11 cellular contexts compared by ENCODE assay signal in genomic region chr5:134549714-134550113, GRCh38.
A peak's percentile ranks its signal among the peaks of the same experiment; 100 is the strongest.
DNase-seq lines count a peak whose midpoint lies in the region; ATAC-seq, FAIRE-seq and TF ChIP-seq lines count a peak whose summit lies in the region.
"Had no signal": no experiment of that assay in that cellular context is flagged by ENCODE, and none has a peak within 500 bp of the region (broad histone marks: within the 10 kb centered on the region; RNA-seq: fewer than 3 reads in every experiment).

No MANE protein-coding gene starts in this region.

- H3F3A ChIP-seq in SU-DHL-6 (ENCODE audit: insufficient read depth) = peaks cover 9% of the 10 kb centered on the region

- no peaks in the 10 kb centered on the region for H3K36me3 ChIP-seq in SU-DHL-6 (ENCODE audit: low read length)

- H3K27me3 ChIP-seq in SU-DHL-6 (ENCODE audit: low read length) = no peaks in the 10 kb centered on the region

- H3K9me2 ChIP-seq in SU-DHL-6 (replicated peaks; ENCODE audit: insufficient read depth, low read length) = no peaks in the 10 kb centered on the region

- H4K20me1 ChIP-seq in SU-DHL-6 (ENCODE audit: low read depth, low read length) = no peaks in the 10 kb centered on the region

- no peak for ATAC-seq in GM19324 (IDR thresholded peaks at IDR 0.05; ENCODE audit: low FRiP score, unreplicated experiment)

- H3K9me3 ChIP-seq in SU-DHL-6 (ENCODE audit: insufficient read depth, low read length) = no peaks in the 10 kb centered on the region

- H3K27ac ChIP-seq in SU-DHL-6 (ENCODE audit: low read depth, low read length) = peak overlapping the region; percentile 61

- TF ChIP-seq CTCF in SU-DHL-6 (IDR thresholded peaks at IDR 0.05; ENCODE audit: insufficient read depth, low read length, poor library complexity, severe bottlenecking) (no peak), fibroblast of pulmonary artery (IDR thresholded peaks at IDR 0.05; ENCODE audit: low read length, missing control alignments) (no peak)

- H3K9ac ChIP-seq in SU-DHL-6 (ENCODE audit: low read length) = no peak overlapping the region

- DNase-seq in AG08395 (ENCODE audit: low spot score) (peak; percentile 70), EL (peak; percentile 68), fibroblast of pulmonary artery (ENCODE audit: low read depth) (peak; percentile 61), urothelium cell line (ENCODE audit: low spot score) (no peak), Ammon's horn (ENCODE audit: low spot score) (no peak), RKO (ENCODE audit: low spot score) (no peak)
- DNase-seq: kidney, NCI-H446 treated with DMSO at 0.1 percent for 48 hours had no signal

- no peaks in the 10 kb centered on the region; the same call in 1 of the 2 replicates for H3K79me2 ChIP-seq in SU-DHL-6 (ENCODE audit: insufficient read depth, low read length)

- no peak for FAIRE-seq in urothelium cell line (lab: Jason Lieb, UNC)
- FAIRE-seq: kidney had no signal

- H3K4me3 ChIP-seq in SU-DHL-6 (ENCODE audit: insufficient read depth, low read length, poor library complexity, severe bottlenecking) = no peak overlapping the region
- no peak overlapping the region for H3K4me3 ChIP-seq in fibroblast of pulmonary artery (replicated peaks; ENCODE audit: low read depth, low read length)
- H3K4me3 ChIP-seq: skin epidermis had no signal

- no peak overlapping the region for H2AFZ ChIP-seq in SU-DHL-6 (ENCODE audit: low read depth, low read length, severe bottlenecking)

- peak overlapping the region; percentile 24 for H3K4me2 ChIP-seq in SU-DHL-6 (ENCODE audit: low read depth, low read length, poor library complexity, severe bottlenecking)

Comparison
In these comparisons a context has a peak if more than half of its experiments do, and no peak if none do; other contexts are left out.
1. DNase-seq: peak in AG08395 (single experiment), EL (single experiment) and fibroblast of pulmonary artery (single experiment); none in urothelium cell line (single experiment), Ammon's horn (single experiment) and RKO (single experiment).